In the genomic region with DNA sequence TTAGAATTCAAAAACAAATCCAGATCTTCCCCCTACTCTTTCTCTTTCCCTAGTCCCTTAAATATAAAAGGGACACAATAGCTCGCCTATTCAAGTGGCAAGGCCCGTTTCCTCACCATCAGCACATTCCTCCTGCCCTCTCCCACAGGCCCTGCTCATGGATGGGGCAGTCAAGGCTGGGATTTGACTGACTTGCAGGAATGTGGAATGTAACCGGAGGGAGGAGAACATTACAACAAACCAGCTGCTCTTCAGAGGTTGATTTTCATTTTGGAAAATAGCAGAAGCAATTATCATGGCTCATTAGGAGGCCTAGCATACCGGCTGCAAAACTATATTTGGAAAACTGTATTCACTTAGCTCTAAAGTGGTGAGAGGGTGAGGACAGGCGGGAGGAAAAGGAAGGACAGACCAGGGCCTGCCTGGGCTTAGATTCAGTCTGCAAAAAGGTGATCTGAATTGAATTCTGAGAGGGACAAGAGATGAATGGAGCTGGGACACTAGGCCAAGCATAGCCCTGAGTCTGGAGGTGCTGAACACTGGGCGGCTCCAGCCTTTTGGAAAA, we compare ENCODE assay signal across 16 cellular contexts.
"Had no signal": no experiment of that assay in that cellular context is flagged by ENCODE, and none has a peak within 500 bp of the region (broad histone marks: within the 10 kb centered on the region; RNA-seq: fewer than 3 reads in every experiment).

No MANE protein-coding gene starts in this region.

- H3K27me3 ChIP-seq: body of pancreas, testis had no signal

- H3K27ac Mint-ChIP-seq: activated naive CD4-positive, alpha-beta T cell treated with anti-CD3 and anti-CD28 coated beads for 36 hours; activated T-helper 2 cell treated with anti-CD3 and anti-CD28 coated beads, Interferon-gamma antibody, Interleukin-2, Interleukin-4, amounts not matched to agents 10 μg/mL and 5 μg/mL and 100 μg/mL, durations not matched to agents 14 hours and 24 hours and 36 hours had no signal

- H3K9me3 Mint-ChIP-seq: activated naive CD4-positive, alpha-beta T cell treated with anti-CD3 and anti-CD28 coated beads for 36 hours; central memory CD8-positive, alpha-beta T cell had no signal

- DNase-seq: activated naive CD4-positive, alpha-beta T cell treated with anti-CD3 and anti-CD28 coated beads for 36 hours; body of pancreas; cortex of kidney; effector CD8-positive, alpha-beta T cell; foreskin melanocyte; mesenchymal stem cell; SK-N-SH; stimulated activated CD4-positive, alpha-beta T cell treated with anti-CD3 and anti-CD28 coated beads, Interleukin-12 subunit alpha, Interleukin-12 subunit beta, amount 100 ng/mL, for 4 hours; stimulated activated CD4-positive, alpha-beta T cell treated with anti-CD3 and anti-CD28 coated beads, Interleukin-2, amount 100 ng/mL, for 24 hours; stomach; T-helper 1 cell; T1000; testis had no signal

- H3K9me3 ChIP-seq: body of pancreas, SK-N-SH, stomach, testis had no signal

- H3K4me3 ChIP-seq: body of pancreas, stomach, testis had no signal

- H3K4me1 ChIP-seq: body of pancreas, stomach, testis had no signal

- H3K4me3 Mint-ChIP-seq: activated naive CD4-positive, alpha-beta T cell treated with anti-CD3 and anti-CD28 coated beads for 36 hours; central memory CD8-positive, alpha-beta T cell had no signal

- H3K4me1 Mint-ChIP-seq: central memory CD8-positive, alpha-beta T cell had no signal

- H3K36me3 ChIP-seq: stomach had no signal

- H3K9ac ChIP-seq: SK-N-SH had no signal

- ATAC-seq: activated CD4-positive, CD25-positive, alpha-beta regulatory T cell treated with anti-CD3 and anti-CD28 coated beads, Interleukin-2, amount 50 U/mL, for 24 hours; body of pancreas had no signal
